Comparison of ENCODE assay signal across 8 cellular contexts in genomic region chr15:72475674-72476073, GRCh38. TPM values are rescaled to one million over a fixed set of nuclear protein-coding genes. Genes with fewer than 3 reads are reported as not detected.
A peak's percentile ranks its signal among the peaks of the same experiment; 100 is the strongest.
DNase-seq lines count a peak whose midpoint lies in the region; ATAC-seq and TF ChIP-seq lines count a peak whose summit lies in the region.

No MANE protein-coding gene starts in this region.

- H3K36me3 ChIP-seq in BLaER1: peaks cover 37% of the 10 kb centered on the region
- peaks cover 37% of the 10 kb centered on the region for H3K36me3 ChIP-seq in OCI-LY1 (ENCODE audit: insufficient read depth, low read length)
- H3K36me3 ChIP-seq in neural cell (ENCODE audit: insufficient read depth, low read length): peaks cover 6% of the 10 kb centered on the region

- no peak for TF ChIP-seq EP300 in neural cell (conservative IDR thresholded peaks at IDR 0.05; ENCODE audit: poor library complexity, severe bottlenecking)

- H3K36me3 Mint-ChIP-seq in effector memory CD8-positive, alpha-beta T cell (ENCODE audit: insufficient read depth): peaks cover 77% of the 10 kb centered on the region

- H3K9me3 ChIP-seq in BLaER1 (peaks cover 3% of the 10 kb centered on the region; the same call in 1 of the 2 replicates), OCI-LY1 (ENCODE audit: low read length) (no peaks in the 10 kb centered on the region), neural cell (ENCODE audit: low read length) (no peaks in the 10 kb centered on the region)

- no peaks in the 10 kb centered on the region for H3K9me3 Mint-ChIP-seq in effector memory CD8-positive, alpha-beta T cell

- H3K27ac ChIP-seq in BLaER1 (peak overlapping the region; percentile 99), OCI-LY1 (ENCODE audit: low read depth, low read length, poor library complexity, severe bottlenecking) (peak overlapping the region; percentile 93), neural cell (ENCODE audit: low read length) (peak overlapping the region; percentile 100)

- ATAC-seq in effector memory CD8-positive, alpha-beta T cell (replicated peaks): no peak

- H3K27me3 ChIP-seq in BLaER1: no peaks in the 10 kb centered on the region
- H3K27me3 ChIP-seq in OCI-LY1 (ENCODE audit: insufficient read depth, low read length): no peaks in the 10 kb centered on the region
- no peaks in the 10 kb centered on the region for H3K27me3 ChIP-seq in neural cell (ENCODE audit: insufficient read depth, low read depth, low read length)

- peaks cover 49% of the 10 kb centered on the region for H3K79me2 ChIP-seq in OCI-LY1 (ENCODE audit: insufficient read depth, low read length)
- H3K79me2 ChIP-seq in neural cell (replicated peaks; ENCODE audit: insufficient read depth, low read length): peaks cover 64% of the 10 kb centered on the region

- H3K4me3 ChIP-seq in BLaER1 (peak overlapping the region; percentile 96), OCI-LY1 (ENCODE audit: low read depth, low read length, poor library complexity, severe bottlenecking) (peak overlapping the region; percentile 80), neural cell (ENCODE audit: low read length) (peak overlapping the region; percentile 69)

- H4K20me1 ChIP-seq in BLaER1 (peaks cover 65% of the 10 kb centered on the region), OCI-LY1 (ENCODE audit: insufficient read depth, low read length) (no peaks in the 10 kb centered on the region), neural cell (ENCODE audit: insufficient read depth) (peaks cover 33% of the 10 kb centered on the region)

- H3K9me2 ChIP-seq in OCI-LY1 (ENCODE audit: low read depth, low read length) (no peaks in the 10 kb centered on the region), neural cell (ENCODE audit: insufficient read depth, low read length) (no peaks in the 10 kb centered on the region)

- DNase-seq in effector memory CD8-positive, alpha-beta T cell: no peak
- no peak for DNase-seq in NCI-H1105 (lab: John Stamatoyannopoulos, UW)
- DNase-seq in SIG-M5 (lab: John Stamatoyannopoulos, UW): no peak
- no peak for DNase-seq in AG08395 (ENCODE audit: low spot score)
- DNase-seq in posterior cingulate gyrus: no peak

- no peaks in the 10 kb centered on the region for H3K27me3 Mint-ChIP-seq in effector memory CD8-positive, alpha-beta T cell

- H3F3A ChIP-seq in OCI-LY1 (ENCODE audit: insufficient read depth, low read length) (no peaks in the 10 kb centered on the region), neural cell (ENCODE audit: insufficient read depth, low read length, poor library complexity, severe bottlenecking) (peaks cover 5% of the 10 kb centered on the region)

- peak overlapping the region; percentile 96 to 97 for H3K4me3 Mint-ChIP-seq in effector memory CD8-positive, alpha-beta T cell

- H3K27ac Mint-ChIP-seq in effector memory CD8-positive, alpha-beta T cell: peak overlapping the region; percentile 100

- intact Hi-C loops in posterior cingulate gyrus (cut with DNase I): loop anchor here (10.0 kb wide), 1 partner anchor 109 kb away; no protein-coding TSS in a partner anchor

- H3K4me1 ChIP-seq in BLaER1 (peaks cover 36% of the 10 kb centered on the region), OCI-LY1 (ENCODE audit: insufficient read depth, low read length, severe bottlenecking) (peaks cover 28% of the 10 kb centered on the region)

- TF ChIP-seq CTCF in OCI-LY1 (IDR thresholded peaks at IDR 0.05; ENCODE audit: low read length) (no peak), neural cell (IDR thresholded peaks at IDR 0.05; ENCODE audit: poor library complexity, severe bottlenecking) (no peak)

- peaks cover 40 to 59% of the 10 kb centered on the region in 2 donors for H3K4me1 Mint-ChIP-seq in effector memory CD8-positive, alpha-beta T cell (ENCODE audit: low read depth in 2 of 2)

- H2AFZ ChIP-seq in OCI-LY1 (ENCODE audit: low read length) (no peak overlapping the region), neural cell (ENCODE audit: low read depth, low read length) (no peak overlapping the region)

- TF ChIP-seq RAD21 in neural cell (conservative IDR thresholded peaks at IDR 0.05): no peak

- H3K9ac ChIP-seq in BLaER1 (peak overlapping the region; percentile 99), OCI-LY1 (ENCODE audit: low read length) (peak overlapping the region; percentile 92), neural cell (ENCODE audit: low read length) (peak overlapping the region; percentile 100)

- H3K4me2 ChIP-seq in BLaER1: peak overlapping the region; percentile 96
- peak overlapping the region; percentile 79 for H3K4me2 ChIP-seq in OCI-LY1 (ENCODE audit: low read length)
- H3K4me2 ChIP-seq in neural cell (ENCODE audit: low read length): peak overlapping the region; percentile 89

TF ChIP-seq in neural cell, 6 proteins besides CTCF, POLR2A, EP300 and RAD21:
- TF ChIP-seq MXI1 (conservative IDR thresholded peaks at IDR 0.05; ENCODE audit: poor library complexity, severe bottlenecking): no peak

RNA-seq across cellular contexts. Expression of gene ARIH1, which starts 1.5 kb away (rescaled TPM):
- 72.1 and 76.7 TPM in 2 replicates for polyA plus RNA-seq in neural cell
- 101 and 132 TPM in 2 replicates for polyA minus RNA-seq in neural cell
